In genomic region chr3:17420668-17421067, GRCh38 we compare ENCODE assay signal across 1 cellular context.
TF ChIP-seq lines count a peak whose summit lies in the region.

No MANE protein-coding gene starts in this region.

TF ChIP-seq in IMR-90, 13 proteins besides CTCF, POLR2A, EP300 and RAD21 (continued from another document):
- TF ChIP-seq SMC3 (IDR thresholded peaks at IDR 0.05; ENCODE audit: low read depth, low read length), result no peak
- TF ChIP-seq RCOR1 (IDR thresholded peaks at IDR 0.05; ENCODE audit: insufficient replicate concordance, low read length), result no peak
- TF ChIP-seq MXI1 (IDR thresholded peaks at IDR 0.05; ENCODE audit: borderline replicate concordance, low read depth, low read length), result no peak
- no peak for TF ChIP-seq RFX5 (IDR thresholded peaks at IDR 0.05; ENCODE audit: low read depth, low read length)
- no peak for TF ChIP-seq BHLHE40 (IDR thresholded peaks at IDR 0.05; ENCODE audit: low read depth, low read length)
TF ChIP-seq in IMR-90: peak in this region for 0.
